Comparison of ENCODE assay signal across 17 cellular contexts in genomic region chr10:48779077-48779476, GRCh38.
A peak's percentile ranks its signal among the peaks of the same experiment; 100 is the strongest.
DNase-seq lines count a peak whose midpoint lies in the region; ATAC-seq and TF ChIP-seq lines count a peak whose summit lies in the region.
"Had no signal": no experiment of that assay in that cellular context is flagged by ENCODE, and none has a peak within 500 bp of the region (broad histone marks: within the 10 kb centered on the region; RNA-seq: fewer than 3 reads in every experiment).

No MANE protein-coding gene starts in this region.

- WGBS in spleen, 5 donors, result 87 to 93% (median 90%) methylated on average over 5 of the region's 5 CpGs

- H3K9me3 Mint-ChIP-seq in stimulated activated naive B cell treated with anti-CD40 and anti-IgM and Interleukin-4, amounts not matched to agents 10 μg/mL and 1 μg/mL and 100 μg/mL, for 72 hours, result no peaks in the 10 kb centered on the region
- H3K9me3 Mint-ChIP-seq: HFFc6 had no signal

- H3K4me3 Mint-ChIP-seq in stimulated activated naive B cell treated with anti-CD40 and anti-IgM and Interleukin-4, amounts not matched to agents 10 μg/mL and 1 μg/mL and 100 μg/mL, for 72 hours, result no peak overlapping the region
- H3K4me3 Mint-ChIP-seq: CD4-positive, alpha-beta memory T cell; HFFc6 had no signal

- peaks cover 13 to 31% of the 10 kb centered on the region in 2 donors for H3K4me1 Mint-ChIP-seq in stimulated activated naive B cell treated with anti-CD40 and anti-IgM and Interleukin-4, amounts not matched to agents 10 μg/mL and 1 μg/mL and 100 μg/mL, for 72 hours
- H3K4me1 Mint-ChIP-seq: CD4-positive, alpha-beta memory T cell had no signal

- ATAC-seq in left lobe of liver (no peak), GM18502 (IDR thresholded peaks at IDR 0.05; ENCODE audit: poor library complexity, unreplicated experiment) (no peak)
- ATAC-seq in stimulated activated naive B cell treated with anti-CD40 and anti-IgM and Interleukin-4, amounts not matched to agents 10 μg/mL and 1 μg/mL and 100 μg/mL, for 72 hours (replicated peaks), result no peak
- ATAC-seq: A549, HepG2 had no signal

- intact Hi-C loops in spleen (cut with DNase I; ENCODE audit: low total_unique reads), result no loop called here

- no peaks in the 10 kb centered on the region for H3K27me3 Mint-ChIP-seq in stimulated activated naive B cell treated with anti-CD40 and anti-IgM and Interleukin-4, amounts not matched to agents 10 μg/mL and 1 μg/mL and 100 μg/mL, for 72 hours

- no peak overlapping the region for H3K27ac ChIP-seq in coronary artery
- H3K27ac ChIP-seq in spleen, result no peak overlapping the region
- H3K27ac ChIP-seq: A549, C4-2B had no signal

- H3K36me3 Mint-ChIP-seq in stimulated activated naive B cell treated with anti-CD40 and anti-IgM and Interleukin-4, amounts not matched to agents 10 μg/mL and 1 μg/mL and 100 μg/mL, for 72 hours, result peaks cover 47 to 65% of the 10 kb centered on the region in 2 donors
- H3K36me3 Mint-ChIP-seq: CD4-positive, alpha-beta memory T cell had no signal

- no peak overlapping the region for H3K4me3 ChIP-seq in coronary artery
- no peak overlapping the region for H3K4me3 ChIP-seq in spleen
- H3K4me3 ChIP-seq: A549 had no signal

- TF ChIP-seq CTCF in coronary artery (IDR thresholded peaks at IDR 0.05) (no peak), spleen (IDR thresholded peaks at IDR 0.05 in 8 of 11, conservative IDR thresholded peaks at IDR 0.05 in 3 of 11) (no peak)

- H3K27me3 ChIP-seq in spleen (replicated peaks in 1 of 7), result no peaks in the 10 kb centered on the region

- H3K36me3 ChIP-seq in spleen, result peaks cover 0 to 91% (median 53%) of the 10 kb centered on the region in 6 donors
- H3K36me3 ChIP-seq: BE2C had no signal

- no peaks in the 10 kb centered on the region for H3K4me1 ChIP-seq in spleen
- H3K4me1 ChIP-seq: A549, BE2C had no signal

- peak overlapping the region; percentile 82 for H3K27ac Mint-ChIP-seq in stimulated activated naive B cell treated with anti-CD40 and anti-IgM and Interleukin-4, amounts not matched to agents 10 μg/mL and 1 μg/mL and 100 μg/mL, for 72 hours
- H3K27ac Mint-ChIP-seq: CD4-positive, alpha-beta memory T cell; HFFc6 had no signal

- no peak for TF ChIP-seq POLR2A in spleen (IDR thresholded peaks at IDR 0.05)

- peak; percentile 21 for DNase-seq in activated CD8-positive, alpha-beta memory T cell treated with anti-CD3 and anti-CD28 coated beads for 24 hours
- no peak for DNase-seq in activated CD8-positive, alpha-beta memory T cell treated with anti-CD3 and anti-CD28 coated beads, Interleukin-2, amount 50 U/mL, for 4 hours
- DNase-seq in coronary artery (ENCODE audit: low spot score), result peak; percentile 47
- peak; percentile 37 for DNase-seq in left lobe of liver (ENCODE audit: low spot score)
- DNase-seq in stimulated activated naive B cell treated with anti-CD40 and anti-IgM and Interleukin-4, amounts not matched to agents 10 μg/mL and 1 μg/mL and 100 μg/mL, for 72 hours, result no peak
- no peak for DNase-seq in spleen
- no peak for DNase-seq in NCI-H748 treated with DMSO at 0.1 percent for 48 hours (lab: John Stamatoyannopoulos, UW)
- DNase-seq: BE2C; CD4-positive, alpha-beta memory T cell; DND-41; GF-D8; HCEC 1CT; HFFc6 had no signal

- H3K9me3 ChIP-seq in spleen, result no peaks in the 10 kb centered on the region
- H3K9me3 ChIP-seq: A549, BE2C had no signal

Comparison
In these comparisons a context has a peak if more than half of its experiments do, and no peak if none do; other contexts are left out.
1. DNase-seq: peak in activated CD8-positive, alpha-beta memory T cell treated with anti-CD3 and anti-CD28 coated beads for 24 hours (single experiment), coronary artery (single experiment) and left lobe of liver (single experiment); none in activated CD8-positive, alpha-beta memory T cell treated with anti-CD3 and anti-CD28 coated beads, Interleukin-2, amount 50 U/mL, for 4 hours (single experiment), stimulated activated naive B cell treated with anti-CD40 and anti-IgM and Interleukin-4, amounts not matched to agents 10 μg/mL and 1 μg/mL and 100 μg/mL, for 72 hours (single experiment), spleen (single experiment) and NCI-H748 treated with DMSO at 0.1 percent for 48 hours (single experiment).